ENCODE assay signal across 14 cellular contexts in the genomic region with DNA sequence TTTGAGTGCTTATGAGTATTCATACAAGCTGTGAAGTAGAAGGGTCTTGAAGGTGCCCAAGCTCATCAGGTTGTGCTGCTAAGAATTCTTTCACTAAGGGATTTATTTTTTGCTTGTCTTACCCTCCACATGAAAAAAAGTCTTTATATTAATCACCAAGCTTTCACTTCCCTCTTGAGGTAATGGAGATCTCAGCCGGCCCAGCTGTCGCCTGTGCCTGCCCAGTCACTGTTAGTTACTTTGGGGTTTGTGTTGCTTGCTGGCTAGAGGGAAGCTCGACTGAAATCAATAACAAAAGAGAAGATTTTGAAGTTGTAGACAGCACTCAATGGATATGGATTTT. TPM values are rescaled to one million over a fixed set of nuclear protein-coding genes. Genes with fewer than 3 reads are reported as not detected.
DNase-seq lines count a peak whose midpoint lies in the region; ATAC-seq, FAIRE-seq and TF ChIP-seq lines count a peak whose summit lies in the region.
"Had no signal": no experiment of that assay in that cellular context is flagged by ENCODE, and none has a peak within 500 bp of the region (broad histone marks: within the 10 kb centered on the region; RNA-seq: fewer than 3 reads in every experiment).

No MANE protein-coding gene starts in this region.

- no peak for TF ChIP-seq CTCF in astrocyte (IDR thresholded peaks at IDR 0.05; ENCODE audit: insufficient read depth, low read depth, low read length)

- peaks cover 2% of the 10 kb centered on the region for H3K9me3 ChIP-seq in astrocyte (ENCODE audit: insufficient read depth, low read depth, low read length)

- ATAC-seq in GM18868 (IDR thresholded peaks at IDR 0.05; ENCODE audit: unreplicated experiment) (peak; percentile 98), GM21529 (IDR thresholded peaks at IDR 0.05; ENCODE audit: unreplicated experiment) (peak; percentile 99), HG03280 (IDR thresholded peaks at IDR 0.05; ENCODE audit: unreplicated experiment) (peak; percentile 96)
- no peak for ATAC-seq in activated CD8-positive, alpha-beta T cell treated with anti-CD3 and anti-CD28 coated beads, Interleukin-2, amount 10 ng/mL, durations not matched to agents 7 days and 5 days
- ATAC-seq: activated CD8-positive, alpha-beta T cell treated with anti-CD3 and anti-CD28 coated beads for 36 hours had no signal

- H3K9me3 Mint-ChIP-seq in astrocyte (ENCODE audit: unreplicated experiment): no peaks in the 10 kb centered on the region
- no peaks in the 10 kb centered on the region for H3K9me3 Mint-ChIP-seq in activated CD8-positive, alpha-beta T cell treated with anti-CD3 and anti-CD28 coated beads, Interleukin-2, amount 10 ng/mL, durations not matched to agents 7 days and 5 days (ENCODE audit: insufficient read depth)
- H3K9me3 Mint-ChIP-seq: activated CD8-positive, alpha-beta T cell treated with anti-CD3 and anti-CD28 coated beads for 36 hours had no signal

- H4K20me1 ChIP-seq in astrocyte (ENCODE audit: insufficient read depth, low read length): no peaks in the 10 kb centered on the region

- POLR2A ChIA-PET in activated CD8-positive, alpha-beta T cell treated with anti-CD3 and anti-CD28 coated beads, Interleukin-2, amount 10 ng/mL, durations not matched to agents 7 days and 5 days (lab: Charles Lee): no interaction called here

- no peak overlapping the region for H3K27ac Mint-ChIP-seq in astrocyte (ENCODE audit: unreplicated experiment)
- H3K27ac Mint-ChIP-seq in activated CD8-positive, alpha-beta T cell treated with anti-CD3 and anti-CD28 coated beads, Interleukin-2, amount 10 ng/mL, durations not matched to agents 7 days and 5 days: no peak overlapping the region
- H3K27ac Mint-ChIP-seq: activated CD8-positive, alpha-beta T cell treated with anti-CD3 and anti-CD28 coated beads for 36 hours had no signal

- H3K4me3 Mint-ChIP-seq in astrocyte (ENCODE audit: unreplicated experiment): no peak overlapping the region
- H3K4me3 Mint-ChIP-seq in activated CD8-positive, alpha-beta T cell treated with anti-CD3 and anti-CD28 coated beads, Interleukin-2, amount 10 ng/mL, durations not matched to agents 7 days and 5 days: no peak overlapping the region
- H3K4me3 Mint-ChIP-seq: activated CD8-positive, alpha-beta T cell treated with anti-CD3 and anti-CD28 coated beads for 36 hours had no signal

- no peak overlapping the region for H2AFZ ChIP-seq in astrocyte (ENCODE audit: low read depth, low read length)

- no peaks in the 10 kb centered on the region for H3K4me1 ChIP-seq in astrocyte (ENCODE audit: insufficient read depth, low read length)

- H3K4me1 Mint-ChIP-seq in astrocyte (ENCODE audit: low read depth, unreplicated experiment): peaks cover 10% of the 10 kb centered on the region
- H3K4me1 Mint-ChIP-seq in activated CD8-positive, alpha-beta T cell treated with anti-CD3 and anti-CD28 coated beads, Interleukin-2, amount 10 ng/mL, durations not matched to agents 7 days and 5 days (ENCODE audit: low read depth): no peaks in the 10 kb centered on the region

- H3K4me3 ChIP-seq in astrocyte (ENCODE audit: insufficient read depth, low read depth, low read length): no peak overlapping the region

- H3K36me3 Mint-ChIP-seq in astrocyte (ENCODE audit: low read depth, unreplicated experiment): no peaks in the 10 kb centered on the region
- H3K36me3 Mint-ChIP-seq in activated CD8-positive, alpha-beta T cell treated with anti-CD3 and anti-CD28 coated beads, Interleukin-2, amount 10 ng/mL, durations not matched to agents 7 days and 5 days (ENCODE audit: low read depth): no peaks in the 10 kb centered on the region

- FAIRE-seq in astrocyte (lab: Jason Lieb, UNC): no peak
- FAIRE-seq in frontal cortex (lab: Jason Lieb, UNC): no peak
- FAIRE-seq: RCC 7860 had no signal

- no peak overlapping the region for H3K9ac ChIP-seq in astrocyte (ENCODE audit: low read length)

- CTCF ChIA-PET in activated CD8-positive, alpha-beta T cell treated with anti-CD3 and anti-CD28 coated beads, Interleukin-2, amount 10 ng/mL, durations not matched to agents 7 days and 5 days (lab: Charles Lee): no interaction called here

- no peak overlapping the region for H3K27ac ChIP-seq in astrocyte (ENCODE audit: low read depth, low read length)

- H3K27me3 Mint-ChIP-seq in astrocyte (ENCODE audit: low read depth, unreplicated experiment): peaks cover 4% of the 10 kb centered on the region
- peaks cover 7% of the 10 kb centered on the region for H3K27me3 Mint-ChIP-seq in activated CD8-positive, alpha-beta T cell treated with anti-CD3 and anti-CD28 coated beads, Interleukin-2, amount 10 ng/mL, durations not matched to agents 7 days and 5 days (ENCODE audit: low read depth)

- no peaks in the 10 kb centered on the region for H3K36me3 ChIP-seq in astrocyte (ENCODE audit: insufficient read depth, low read length)

- H3K79me2 ChIP-seq in astrocyte (ENCODE audit: insufficient read depth, low read length): no peaks in the 10 kb centered on the region

- no peak for DNase-seq in astrocyte (ENCODE audit: low read depth)
- no peak for DNase-seq in frontal cortex (ENCODE audit: low spot score in 2 of 2)
- DNase-seq in NCI-H2227 treated with DMSO at 0.1 percent for 48 hours (lab: John Stamatoyannopoulos, UW): no peak
- DNase-seq in SK-N-DZ (ENCODE audit: low spot score): no peak
- no peak for DNase-seq in activated CD8-positive, alpha-beta T cell treated with anti-CD3 and anti-CD28 coated beads, Interleukin-2, amount 10 ng/mL, durations not matched to agents 7 days and 5 days
- DNase-seq: activated CD8-positive, alpha-beta T cell treated with anti-CD3 and anti-CD28 coated beads for 36 hours; central memory CD4-positive, alpha-beta T cell; head of caudate nucleus; IMR-90; stimulated activated CD4-positive, alpha-beta T cell treated with anti-CD3 and anti-CD28 coated beads, Interleukin-4, amount 100 ng/mL, for 4 hours had no signal

- peak overlapping the region; percentile 39 for H3K4me2 ChIP-seq in astrocyte (ENCODE audit: low read length)

- no peaks in the 10 kb centered on the region for H3K27me3 ChIP-seq in astrocyte (ENCODE audit: insufficient read depth, low read length)

RNA-seq across cellular contexts. Expression of gene MC2R, which starts 21.9 kb away (rescaled TPM):
- total RNA-seq in astrocyte (not detected in 2 replicates), frontal cortex (under 0.01 TPM)
- polyA plus RNA-seq in SK-N-DZ (2014; cell fraction: cytosol; rRNA removed): not detected in 2 replicates
- polyA plus RNA-seq in SK-N-DZ (2014; cell fraction: nucleus; rRNA removed): not detected in 2 replicates
- not detected for total RNA-seq in activated CD8-positive, alpha-beta T cell treated with anti-CD3 and anti-CD28 coated beads, Interleukin-2, amount 10 ng/mL, durations not matched to agents 7 days and 5 days
- total RNA-seq: activated CD8-positive, alpha-beta T cell treated with anti-CD3 and anti-CD28 coated beads for 36 hours; IMR-90 had no signal
- polyA plus RNA-seq: IMR-90 had no signal
